ENCODE assay signal across 13 cellular contexts in the genomic region with DNA sequence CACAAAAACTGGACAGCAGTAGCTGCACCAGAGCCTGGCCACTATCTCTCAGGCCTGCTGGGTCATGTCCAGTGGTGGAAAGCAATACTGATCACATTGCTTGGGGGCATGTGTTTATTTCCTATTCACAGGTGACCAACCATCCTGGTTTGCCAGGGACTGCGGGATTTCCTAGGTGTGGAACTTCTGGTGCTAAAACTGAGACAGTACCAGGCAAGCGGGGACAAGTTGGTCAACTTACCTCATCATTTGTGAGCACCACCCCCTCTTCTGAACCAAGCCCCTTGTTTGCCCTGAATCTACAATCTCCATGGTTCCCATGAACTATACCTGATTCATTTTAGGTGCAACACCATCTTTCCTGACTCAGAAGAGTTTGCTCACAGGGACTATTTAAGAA.
DNase-seq lines count a peak whose midpoint lies in the region; FAIRE-seq and TF ChIP-seq lines count a peak whose summit lies in the region.
"Had no signal": no experiment of that assay in that cellular context is flagged by ENCODE, and none has a peak within 500 bp of the region (broad histone marks: within the 10 kb centered on the region; RNA-seq: fewer than 3 reads in every experiment).

No MANE protein-coding gene starts in this region.

- H3K27me3 ChIP-seq in GM23248 (replicated peaks; ENCODE audit: insufficient read depth) (no peaks in the 10 kb centered on the region), muscle layer of colon (ENCODE audit: control insufficient read depth in 1 of 2, insufficient read depth in 2 of 2, low read length in 2 of 2) (no peaks in the 10 kb centered on the region)
- H3K27me3 ChIP-seq: BLaER1, neural progenitor cell had no signal

- H3K4me3 Mint-ChIP-seq in activated naive CD8-positive, alpha-beta T cell = no peak overlapping the region
- H3K4me3 Mint-ChIP-seq: neural progenitor cell had no signal

- 100% methylated on average over 2 of the region's 2 CpGs for WGBS in GM23248 (ENCODE audit: low coverage in 1 of 2, low lambda C conversion rate in 2 of 2, missing lambda C conversion rate in 2 of 2), 2 experiments

- H3K9ac ChIP-seq in GM23248 = no peak overlapping the region
- H3K9ac ChIP-seq in muscle layer of colon (ENCODE audit: low read length) = peak overlapping the region; percentile 22
- H3K9ac ChIP-seq: BLaER1, neural progenitor cell had no signal

- peaks cover 14% of the 10 kb centered on the region for H3K4me1 Mint-ChIP-seq in activated naive CD8-positive, alpha-beta T cell (ENCODE audit: low read depth)
- H3K4me1 Mint-ChIP-seq: neural progenitor cell had no signal

- no peaks in the 10 kb centered on the region for H3K9me2 ChIP-seq in GM23248 (ENCODE audit: insufficient read depth)

- FAIRE-seq in GM12892 (lab: Jason Lieb, UNC) = peak; percentile 53

- H4K20me1 ChIP-seq in GM23248 (ENCODE audit: insufficient read depth) = no peaks in the 10 kb centered on the region
- H4K20me1 ChIP-seq: BLaER1 had no signal

- H3K27ac ChIP-seq in GM23248 (peak overlapping the region; percentile 69), muscle layer of colon (ENCODE audit: low read depth, low read length) (peak overlapping the region; percentile 87)
- H3K27ac ChIP-seq: BLaER1, neural progenitor cell had no signal

- H2AFZ ChIP-seq in GM23248 = no peak overlapping the region
- H2AFZ ChIP-seq: neural progenitor cell had no signal

- H3K9me3 ChIP-seq in GM23248 (ENCODE audit: low read depth) (no peaks in the 10 kb centered on the region), muscle layer of colon (ENCODE audit: low read length) (no peaks in the 10 kb centered on the region)
- H3K9me3 ChIP-seq: BLaER1 had no signal

- H3F3A ChIP-seq in GM23248 (ENCODE audit: insufficient read depth) = peaks cover 27% of the 10 kb centered on the region

- H3K27me3 Mint-ChIP-seq in activated naive CD8-positive, alpha-beta T cell = peaks cover 3% of the 10 kb centered on the region
- H3K27me3 Mint-ChIP-seq: effector memory CD8-positive, alpha-beta T cell had no signal

- H3K9me3 Mint-ChIP-seq in activated naive CD8-positive, alpha-beta T cell (ENCODE audit: low read depth) = no peaks in the 10 kb centered on the region
- H3K9me3 Mint-ChIP-seq: effector memory CD8-positive, alpha-beta T cell; neural progenitor cell had no signal

- no peak overlapping the region for H3K4me2 ChIP-seq in GM23248 (ENCODE audit: unreplicated experiment)
- H3K4me2 ChIP-seq: BLaER1, neural progenitor cell had no signal

- in situ Hi-C loops in GM23248 (cut with MboI) = no loop called here

- DNase-seq in GM12892 (ENCODE audit: insufficient read length) = no peak
- DNase-seq in GM23248 = no peak
- DNase-seq in NOMO-1 treated with DMSO at 0.1 percent for 48 hours (lab: John Stamatoyannopoulos, UW; ENCODE audit: unreplicated experiment) = no peak
- no peak for DNase-seq in NCI-H2227 treated with DMSO at 0.1 percent for 48 hours (lab: John Stamatoyannopoulos, UW)
- DNase-seq in SW480 (ENCODE audit: low spot score) = no peak
- DNase-seq in retina = no peak
- DNase-seq: effector memory CD8-positive, alpha-beta T cell; NCI-H2171; OCI-M1 had no signal

- H3K4me3 ChIP-seq in GM23248 (no peak overlapping the region), muscle layer of colon (ENCODE audit: low read depth in 1 of 2, low read length in 2 of 2) (no peak overlapping the region)
- H3K4me3 ChIP-seq: BLaER1, neural progenitor cell had no signal

- TF ChIP-seq POLR2A in GM12892 (IDR thresholded peaks at IDR 0.05; ENCODE audit: low read depth, low read length) = no peak

- H3K36me3 ChIP-seq in GM23248 (ENCODE audit: low read depth) = peaks cover 36% of the 10 kb centered on the region
- peaks cover 56% of the 10 kb centered on the region for H3K36me3 ChIP-seq in muscle layer of colon (ENCODE audit: insufficient read depth, low read length)
- H3K36me3 ChIP-seq: BLaER1, neural progenitor cell had no signal

- H3K27ac Mint-ChIP-seq in activated naive CD8-positive, alpha-beta T cell = peak overlapping the region; percentile 72

- H3K79me2 ChIP-seq in GM23248 (ENCODE audit: insufficient read depth) = no peaks in the 10 kb centered on the region

- H3K36me3 Mint-ChIP-seq in activated naive CD8-positive, alpha-beta T cell = no peaks in the 10 kb centered on the region
- H3K36me3 Mint-ChIP-seq: neural progenitor cell had no signal

- H3K4me1 ChIP-seq in GM23248 (ENCODE audit: insufficient read depth) (peaks cover 23% of the 10 kb centered on the region), muscle layer of colon (ENCODE audit: insufficient read depth, low read length) (peaks cover 78% of the 10 kb centered on the region)
- H3K4me1 ChIP-seq: neural progenitor cell had no signal
